ENCODE assay signal across 9 cellular contexts in the genomic region with DNA sequence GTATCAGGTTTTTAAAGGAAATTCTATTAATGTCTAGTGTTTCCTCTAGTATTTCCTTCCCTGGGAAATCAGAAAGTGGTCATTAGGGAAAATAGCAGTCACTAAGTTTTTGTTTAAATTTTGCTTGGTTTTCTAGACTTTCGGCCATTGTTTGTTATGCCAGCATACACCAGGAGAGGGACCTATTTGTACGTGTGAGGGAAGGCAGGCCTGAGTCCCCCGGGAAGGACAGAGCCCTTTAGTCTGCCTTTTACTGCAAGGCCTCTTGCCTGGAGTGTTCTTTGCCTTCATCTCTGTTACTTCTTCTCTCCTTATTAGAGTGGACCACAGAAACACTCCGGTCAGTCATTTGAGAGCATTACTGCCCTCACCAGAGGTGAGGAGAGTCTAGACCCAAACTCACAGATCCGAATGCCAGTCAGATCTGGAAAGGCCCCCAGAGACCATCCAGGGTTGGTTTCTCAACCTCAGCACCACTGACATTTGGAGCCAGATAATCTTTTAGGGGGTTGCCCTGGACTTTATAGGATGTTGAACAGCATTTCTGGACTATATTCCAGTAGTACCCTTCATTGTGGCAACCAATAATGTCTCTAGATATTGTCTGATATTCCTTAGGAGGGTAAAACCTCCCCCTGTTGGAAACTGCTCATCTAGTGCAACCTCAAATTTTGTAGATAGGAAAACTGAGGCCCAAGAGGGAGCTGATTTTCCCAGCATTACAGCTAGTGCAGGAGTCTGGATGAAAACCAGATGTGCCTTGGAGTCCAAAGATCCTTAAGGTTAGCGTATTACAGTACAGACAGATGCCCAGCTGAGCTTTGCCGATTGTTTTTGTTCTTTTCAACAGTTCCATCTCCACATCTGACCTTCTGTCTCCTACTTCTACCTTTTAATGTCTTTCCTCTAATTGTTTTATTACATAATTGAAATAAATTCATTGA.
DNase-seq lines count a peak whose midpoint lies in the region; ATAC-seq, FAIRE-seq and TF ChIP-seq lines count a peak whose summit lies in the region.
"Had no signal": no experiment of that assay in that cellular context is flagged by ENCODE, and none has a peak within 500 bp of the region (broad histone marks: within the 10 kb centered on the region; RNA-seq: fewer than 3 reads in every experiment).

No MANE protein-coding gene starts in this region.

- H3K4me3 ChIP-seq in A673 (ENCODE audit: low read depth, low read length, poor library complexity, severe bottlenecking) (no peak overlapping the region), HEK293 (ENCODE audit: low read depth, low read length) (no peak overlapping the region), K562 (no peak overlapping the region), HepG2 (replicated peaks in 1 of 3; ENCODE audit: insufficient read depth in 1 of 3, low read depth in 2 of 3, low read length in 3 of 3) (no peak overlapping the region)

- H3K27me3 ChIP-seq in A673 (replicated peaks; ENCODE audit: insufficient read depth, low read depth, low read length, poor library complexity) (no peaks in the 10 kb centered on the region), K562 (ENCODE audit: control insufficient read depth in 2 of 2, insufficient read depth in 2 of 2, low read length in 2 of 2) (0 out of 5 replicates have a peak, but pooled peaks cover 0 to 8% of the 10 kb centered on the region in 2 experiments), HepG2 (ENCODE audit: control insufficient read depth in 1 of 2, insufficient read depth in 2 of 2, low read length in 2 of 2) (no peaks in the 10 kb centered on the region)

- FAIRE-seq in K562 (lab: Jason Lieb, UNC): peak; percentile 26
- no peak for FAIRE-seq in HepG2 (lab: Jason Lieb, UNC)
- FAIRE-seq in D721Med (lab: Jason Lieb, UNC): no peak
- FAIRE-seq: GM18507 had no signal

- H2AFZ ChIP-seq in K562 (ENCODE audit: low read depth, low read length) (no peak overlapping the region), HepG2 (ENCODE audit: low read length) (no peak overlapping the region)

- no TSS peak for BruUV-seq in A673 (replicated peaks; lab: Mats Ljungman, UMichigan)
- BruUV-seq in K562 (replicated peaks; lab: Mats Ljungman, UMichigan): no TSS peak
- no TSS peak for BruUV-seq in HepG2 (replicated peaks; lab: Mats Ljungman, UMichigan)

- POLR2A ChIA-PET in A673 (lab: Charles Lee; ENCODE audit: low non-redundant PET) (no interaction called here), HEK293 (lab: Yijun Ruan, JAX) (no interaction called here), K562 (lab: Yijun Ruan, JAX) (no interaction called here), HepG2 (lab: Yijun Ruan, JAX) (no interaction called here)

- CTCF ChIA-PET in A673 (lab: Charles Lee): interaction anchor here (1.1 kb wide), 1 partner anchor 105 kb away, joined by 7 read pairs; no protein-coding TSS in a partner anchor
- CTCF ChIA-PET in HEK293 (lab: Yijun Ruan, JAX): interaction anchor here (0.7 kb wide), 1 partner anchor 104 kb away, joined by 4 read pairs; no protein-coding TSS in a partner anchor
- CTCF ChIA-PET in K562 (lab: Yijun Ruan, JAX; ENCODE audit: low intra/inter-chr PET ratio): interaction anchor here (0.8 to 2.0 kb wide), 3 partner anchors 109 to 377 kb away, joined by 4 to 18 read pairs (median 4); a partner anchor contains a TSS
- CTCF ChIA-PET in HepG2 (lab: Yijun Ruan, JAX; ENCODE audit: low intra/inter-chr PET ratio, low total read pairs): interaction anchor here (1.0 to 1.2 kb wide), 2 partner anchors 109 to 110 kb away, joined by 3 read pairs; no protein-coding TSS in a partner anchor

- H3K9ac ChIP-seq in K562 (ENCODE audit: insufficient read depth in 1 of 2, low read depth in 2 of 2, low read length in 2 of 2) (no peak overlapping the region), HepG2 (ENCODE audit: insufficient read depth, low read depth, low read length) (no peak overlapping the region)

- H3K79me2 ChIP-seq in K562 (ENCODE audit: control insufficient read depth, insufficient read depth, low read length) (no peaks in the 10 kb centered on the region), HepG2 (ENCODE audit: insufficient read depth, low read length) (no peaks in the 10 kb centered on the region)

- intact Hi-C loops in A673 (cut with micrococcal nuclease; ENCODE audit: unreplicated experiment): loop anchor here (1.0 kb wide), 1 partner anchor 110 kb away; no protein-coding TSS in a partner anchor
- intact Hi-C loops in K562 (cut with micrococcal nuclease): loop anchor here (2.0 kb wide), 1 partner anchor 110 kb away; no protein-coding TSS in a partner anchor
- intact Hi-C loops in HepG2 (cut with micrococcal nuclease; ENCODE audit: unreplicated experiment): loop anchor here (1.0 kb wide), 1 partner anchor 111 kb away; no protein-coding TSS in a partner anchor

- DNase-seq in A673 (ENCODE audit: low spot score): peak; percentile 66
- DNase-seq in K562 (ENCODE audit: extremely low read depth in 1 of 4, low spot score in 3 of 4): peak; percentile 19 to 39 (median 24)
- peak; percentile 28 for DNase-seq in HepG2 (ENCODE audit: low spot score)
- DNase-seq in D721Med (ENCODE audit: insufficient read length, low spot score): no peak
- no peak for DNase-seq in stimulated activated CD8-positive, alpha-beta memory T cell treated with anti-CD3 and anti-CD28 coated beads, Interleukin-4, amount 100 ng/mL, for 48 hours

- TF ChIP-seq CTCF in A673 (conservative IDR thresholded peaks at IDR 0.05; ENCODE audit: low read depth, low read length) (peak; percentile 60), HEK293 (tag by site-specific recombination; IDR thresholded peaks at IDR 0.05) (no peak), K562 (IDR thresholded peaks at IDR 0.05 in 2 of 3, conservative IDR thresholded peaks at IDR 0.05 in 1 of 3; ENCODE audit: insufficient read depth in 2 of 3, low read depth in 1 of 3, low read length in 3 of 3) (peak; percentile 48 to 66 (median 57); a peak in 4 of 6 replicates), HepG2 (CRISPR knock-in tag; IDR thresholded peaks at IDR 0.05) (peak; percentile 65), D721Med (IDR thresholded peaks at IDR 0.05; ENCODE audit: insufficient read depth, missing control alignments) (no peak)

- H3K36me3 ChIP-seq in A673 (ENCODE audit: insufficient read depth, low read length, poor library complexity, severe bottlenecking) (no peaks in the 10 kb centered on the region), HEK293 (ENCODE audit: control insufficient read depth in 2 of 2, insufficient read depth in 1 of 2, low read length in 2 of 2) (peaks cover 24 to 78% of the 10 kb centered on the region in 2 experiments), K562 (ENCODE audit: control insufficient read depth, insufficient read depth, low read length) (no peaks in the 10 kb centered on the region), HepG2 (replicated peaks in 1 of 2; ENCODE audit: control insufficient read depth in 1 of 2, insufficient read depth in 2 of 2, low read length in 2 of 2) (peaks cover 0 to 8% of the 10 kb centered on the region in 2 experiments; a peak in 2 of 5 replicates)

- peaks cover 10% of the 10 kb centered on the region for H3K4me1 ChIP-seq in A673 (ENCODE audit: insufficient read depth, low read length, poor library complexity, severe bottlenecking)
- no peaks in the 10 kb centered on the region for H3K4me1 ChIP-seq in HEK293 (ENCODE audit: control insufficient read depth, insufficient read depth, low read length)
- H3K4me1 ChIP-seq in K562 (replicated peaks in 1 of 2; ENCODE audit: control insufficient read depth in 2 of 2, insufficient read depth in 2 of 2, low read length in 2 of 2): peaks cover 0 to 8% of the 10 kb centered on the region in 2 experiments; a peak in 4 of 5 replicates
- H3K4me1 ChIP-seq in HepG2 (ENCODE audit: insufficient read depth, low read length): no peaks in the 10 kb centered on the region

- H3K9me3 ChIP-seq in A673 (ENCODE audit: low read depth, low read length, poor library complexity, severe bottlenecking) (no peaks in the 10 kb centered on the region), HEK293 (ENCODE audit: control insufficient read depth, insufficient read depth, low read depth, low read length) (no peaks in the 10 kb centered on the region), K562 (replicated peaks; ENCODE audit: control insufficient read depth, insufficient read depth, low read depth, low read length) (no peaks in the 10 kb centered on the region), HepG2 (ENCODE audit: low read length) (no peaks in the 10 kb centered on the region)

- no peaks in the 10 kb centered on the region for H3K9me1 ChIP-seq in K562 (ENCODE audit: control insufficient read depth, insufficient read depth, low read length)

- H4K20me1 ChIP-seq in K562 (replicated peaks; ENCODE audit: control insufficient read depth, insufficient read depth, low read length) (0 out of 2 replicates have a peak, but pooled peaks cover 2% of the 10 kb centered on the region), HepG2 (ENCODE audit: insufficient read depth, low read length) (no peaks in the 10 kb centered on the region)

- WGBS in K562 (ENCODE audit: insufficient coverage, low coverage, missing lambda C conversion rate): 17% methylated on average over 7 of the region's 7 CpGs
- 74% methylated on average over 7 of the region's 7 CpGs for WGBS in HepG2 (ENCODE audit: low lambda C conversion rate)

- in situ Hi-C loops in K562 (cut with MboI) (no loop called here), HepG2 (cut with HindIII; ENCODE audit: extremely low pct_ligation_motif_present, low pct_unique_long_range_greater_than_20kb) (no loop called here)

- TF ChIP-seq RAD21 in K562 (CRISPR knock-in tag; conservative IDR thresholded peaks at IDR 0.05 in 1 of 2, IDR thresholded peaks at IDR 0.05 in 1 of 2) (peak; percentile 28 to 60; a peak in 3 of 4 replicates), HepG2 (CRISPR knock-in tag; IDR thresholded peaks at IDR 0.05) (peak; percentile 30; the same call in 1 of the 2 replicates)

- H3K4me2 ChIP-seq in K562 (ENCODE audit: insufficient read depth, low read length) (no peak overlapping the region), HepG2 (ENCODE audit: low read depth, low read length) (no peak overlapping the region)

- ATAC-seq in K562: peak; percentile 82
- ATAC-seq in HepG2: peak; percentile 71
- ATAC-seq in HG03469 (IDR thresholded peaks at IDR 0.05; ENCODE audit: unreplicated experiment): no peak
- ATAC-seq in GM19035 (IDR thresholded peaks at IDR 0.05; ENCODE audit: unreplicated experiment): no peak

- no peak for TF ChIP-seq EP300 in K562 (IDR thresholded peaks at IDR 0.05; ENCODE audit: low read length)
- TF ChIP-seq EP300 in HepG2 (IDR thresholded peaks at IDR 0.05; ENCODE audit: low read depth in 2 of 2, low read length in 2 of 2): no peak
- no peak for TF ChIP-seq EP300 in HepG2 (CRISPR knock-in tag; IDR thresholded peaks at IDR 0.05; ENCODE audit: borderline replicate concordance)

- TF ChIP-seq POLR2A in K562 (conservative IDR thresholded peaks at IDR 0.05): no peak
- no peak for TF ChIP-seq POLR2A in HepG2 (IDR thresholded peaks at IDR 0.05; ENCODE audit: insufficient read depth in 1 of 2, low read depth in 2 of 2, low read length in 2 of 2)

- H3K27ac ChIP-seq in A673 (ENCODE audit: low read depth, low read length, poor library complexity, severe bottlenecking) (no peak overlapping the region), HEK293 (ENCODE audit: extremely low read depth, low read depth, low read length) (no peak overlapping the region), K562 (ENCODE audit: extremely low read depth, low read depth, low read length) (no peak overlapping the region), HepG2 (ENCODE audit: extremely low read length, insufficient read depth, low read length) (no peak overlapping the region)

Comparison
In these comparisons a context has a peak if more than half of its experiments do, and no peak if none do; other contexts are left out.
1. DNase-seq: peak in A673 (single experiment), K562 (4 of 4) and HepG2 (single experiment); none in D721Med (single experiment) and stimulated activated CD8-positive, alpha-beta memory T cell treated with anti-CD3 and anti-CD28 coated beads, Interleukin-4, amount 100 ng/mL, for 48 hours (single experiment).
2. CTCF ChIP-seq: peak in A673 (single experiment), K562 (3 of 3) and HepG2 (single experiment); none in HEK293 (single experiment) and D721Med (single experiment).
3. ATAC-seq: peak in K562 (single experiment) and HepG2 (single experiment); none in HG03469 (single experiment) and GM19035 (single experiment).